Comparison of ENCODE assay signal across 25 cellular contexts in the genomic region with DNA sequence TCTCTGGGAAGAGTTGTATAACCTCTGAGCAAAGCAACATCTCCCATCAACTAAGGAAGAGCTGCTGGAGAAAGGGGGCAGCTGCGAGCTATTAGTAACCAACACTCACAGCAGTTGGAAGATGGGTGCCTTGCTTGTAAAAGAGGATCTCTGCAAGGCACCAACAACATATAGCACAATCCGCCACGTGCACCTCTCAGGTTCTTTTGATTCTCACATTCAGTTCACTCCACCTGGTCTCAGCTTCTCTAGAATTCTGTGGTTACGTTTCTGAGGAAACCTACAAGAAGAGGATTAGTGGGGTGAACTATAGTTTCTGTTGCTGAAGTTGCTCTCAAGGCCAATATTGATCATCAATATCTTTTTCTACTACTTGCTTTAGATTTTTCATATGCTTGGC.
DNase-seq lines count a peak whose midpoint lies in the region; ATAC-seq, FAIRE-seq and TF ChIP-seq lines count a peak whose summit lies in the region.
"Had no signal": no experiment of that assay in that cellular context is flagged by ENCODE, and none has a peak within 500 bp of the region (broad histone marks: within the 10 kb centered on the region; RNA-seq: fewer than 3 reads in every experiment).

No MANE protein-coding gene starts in this region.

- H3K27me3 ChIP-seq in MM.1S (replicated peaks; ENCODE audit: insufficient read depth, low read length), result no peaks in the 10 kb centered on the region
- H3K27me3 ChIP-seq: BE2C, BLaER1 had no signal

- no peak overlapping the region for H3K4me3 Mint-ChIP-seq in stimulated activated naive B cell treated with anti-CD40 and anti-IgM and Interleukin-4, amounts not matched to agents 10 μg/mL and 1 μg/mL and 100 μg/mL, for 72 hours
- H3K4me3 Mint-ChIP-seq: CD14-positive monocyte; CD4-positive, CD25-positive, alpha-beta regulatory T cell; CD8-positive, alpha-beta memory T cell had no signal

- no peak overlapping the region for H3K4me2 ChIP-seq in MM.1S (ENCODE audit: low read depth, low read length)
- H3K4me2 ChIP-seq: BLaER1 had no signal

- no peaks in the 10 kb centered on the region for H3K36me3 Mint-ChIP-seq in stimulated activated naive B cell treated with anti-CD40 and anti-IgM and Interleukin-4, amounts not matched to agents 10 μg/mL and 1 μg/mL and 100 μg/mL, for 72 hours
- H3K36me3 Mint-ChIP-seq: CD14-positive monocyte; CD4-positive, CD25-positive, alpha-beta regulatory T cell; CD8-positive, alpha-beta memory T cell had no signal

- H3K79me2 ChIP-seq in MM.1S (ENCODE audit: low read length), result no peaks in the 10 kb centered on the region

- H3K4me1 ChIP-seq in MM.1S (ENCODE audit: low read length) (peaks cover 15% of the 10 kb centered on the region), kidney (ENCODE audit: control insufficient read depth in 1 of 2, insufficient read depth in 1 of 2, low read depth in 1 of 2, low read length in 2 of 2) (no peaks in the 10 kb centered on the region)
- H3K4me1 ChIP-seq: BE2C, BLaER1 had no signal

- peaks cover 0 to 2% of the 10 kb centered on the region in 2 donors for H3K9me3 Mint-ChIP-seq in stimulated activated naive B cell treated with anti-CD40 and anti-IgM and Interleukin-4, amounts not matched to agents 10 μg/mL and 1 μg/mL and 100 μg/mL, for 72 hours
- H3K9me3 Mint-ChIP-seq: CD4-positive, CD25-positive, alpha-beta regulatory T cell; CD8-positive, alpha-beta memory T cell had no signal

- no peak overlapping the region for H3K27ac Mint-ChIP-seq in stimulated activated naive B cell treated with anti-CD40 and anti-IgM and Interleukin-4, amounts not matched to agents 10 μg/mL and 1 μg/mL and 100 μg/mL, for 72 hours
- H3K27ac Mint-ChIP-seq: CD14-positive monocyte; CD4-positive, CD25-positive, alpha-beta regulatory T cell; CD8-positive, alpha-beta memory T cell had no signal

- FAIRE-seq in kidney (lab: Jason Lieb, UNC), result no peak
- FAIRE-seq: A204.1, GM12878, GM12892, GM18507 had no signal

- H3K9ac ChIP-seq in MM.1S (ENCODE audit: low read length), result no peak overlapping the region
- H3K9ac ChIP-seq in kidney (ENCODE audit: low read length in 2 of 2), result no peak overlapping the region
- H3K9ac ChIP-seq: BLaER1 had no signal

- peaks cover 2 to 18% of the 10 kb centered on the region in 2 donors for H3K27me3 Mint-ChIP-seq in stimulated activated naive B cell treated with anti-CD40 and anti-IgM and Interleukin-4, amounts not matched to agents 10 μg/mL and 1 μg/mL and 100 μg/mL, for 72 hours
- H3K27me3 Mint-ChIP-seq: CD4-positive, CD25-positive, alpha-beta regulatory T cell had no signal

- H3K27ac ChIP-seq in MM.1S (ENCODE audit: low read length) (no peak overlapping the region), kidney (ENCODE audit: low read depth in 2 of 2, low read length in 2 of 2) (no peak overlapping the region)
- H3K27ac ChIP-seq: BLaER1 had no signal

- TF ChIP-seq CTCF in MM.1S (IDR thresholded peaks at IDR 0.05; ENCODE audit: low read length), result no peak
- no peak for TF ChIP-seq CTCF in kidney (IDR thresholded peaks at IDR 0.05; ENCODE audit: borderline replicate concordance, extremely low read depth, insufficient read depth)

- DNase-seq in MM.1S (peak; percentile 62), islet precursor cell (peak; percentile 29), kidney (no peak), SW480 (ENCODE audit: low spot score) (no peak)
- no peak for DNase-seq in stimulated activated naive B cell treated with anti-CD40 and anti-IgM and Interleukin-4, amounts not matched to agents 10 μg/mL and 1 μg/mL and 100 μg/mL, for 72 hours
- DNase-seq: 8988T; ACHN; BE2C; C1 segment of cervical spinal cord; CD4-positive, CD25-positive, alpha-beta regulatory T cell; CD8-positive, alpha-beta memory T cell; COR-L47; DMS 273 treated with DMSO at 0.1 percent for 48 hours; DMS153; DMS79; DND-41; EL; GDM1 had no signal

- H3K4me1 Mint-ChIP-seq in stimulated activated naive B cell treated with anti-CD40 and anti-IgM and Interleukin-4, amounts not matched to agents 10 μg/mL and 1 μg/mL and 100 μg/mL, for 72 hours, result peaks cover 3 to 18% of the 10 kb centered on the region in 2 donors
- H3K4me1 Mint-ChIP-seq: CD14-positive monocyte; CD4-positive, CD25-positive, alpha-beta regulatory T cell; CD8-positive, alpha-beta memory T cell had no signal

- H2AFZ ChIP-seq in MM.1S (ENCODE audit: low read length), result no peak overlapping the region

- H3K36me3 ChIP-seq in MM.1S (replicated peaks; ENCODE audit: insufficient read depth, low read length) (no peaks in the 10 kb centered on the region), kidney (ENCODE audit: control insufficient read depth in 1 of 2, insufficient read depth in 2 of 2, low read length in 2 of 2) (no peaks in the 10 kb centered on the region)
- H3K36me3 ChIP-seq: BE2C, BLaER1 had no signal

- H3F3A ChIP-seq in MM.1S (ENCODE audit: insufficient read depth, low read length), result no peaks in the 10 kb centered on the region

- no peaks in the 10 kb centered on the region for H4K20me1 ChIP-seq in MM.1S (ENCODE audit: insufficient read depth, low read length)
- H4K20me1 ChIP-seq: BLaER1 had no signal

- peak; percentile 69 to 85 for ATAC-seq in stimulated activated naive B cell treated with anti-CD40 and anti-IgM and Interleukin-4, amounts not matched to agents 10 μg/mL and 1 μg/mL and 100 μg/mL, for 72 hours (replicated peaks)
- ATAC-seq in GM21526 (IDR thresholded peaks at IDR 0.05; ENCODE audit: low FRiP score, unreplicated experiment), result no peak
- ATAC-seq: GM12878 had no signal

- intact Hi-C loops in kidney (cut with DNase I), result no loop called here

- no peaks in the 10 kb centered on the region for H3K9me2 ChIP-seq in MM.1S (replicated peaks; ENCODE audit: insufficient read depth, low read length)

- H3K4me3 ChIP-seq in MM.1S (ENCODE audit: low read length) (no peak overlapping the region), kidney (ENCODE audit: low read length in 2 of 2) (no peak overlapping the region)
- H3K4me3 ChIP-seq: BLaER1, GM12878 had no signal

- H3K9me3 ChIP-seq in MM.1S (replicated peaks; ENCODE audit: insufficient read depth, low read length) (no peaks in the 10 kb centered on the region), kidney (ENCODE audit: control insufficient read depth in 1 of 2, low read length in 2 of 2) (no peaks in the 10 kb centered on the region)
- H3K9me3 ChIP-seq: BE2C, BLaER1 had no signal

Comparison
In these comparisons a context has a peak if more than half of its experiments do, and no peak if none do; other contexts are left out.
1. DNase-seq: peak in MM.1S (single experiment) and islet precursor cell (single experiment); none in stimulated activated naive B cell treated with anti-CD40 and anti-IgM and Interleukin-4, amounts not matched to agents 10 μg/mL and 1 μg/mL and 100 μg/mL, for 72 hours (single experiment), kidney (single experiment) and SW480 (single experiment).